Comparison of ENCODE assay signal across 1 cellular context in the genomic region with DNA sequence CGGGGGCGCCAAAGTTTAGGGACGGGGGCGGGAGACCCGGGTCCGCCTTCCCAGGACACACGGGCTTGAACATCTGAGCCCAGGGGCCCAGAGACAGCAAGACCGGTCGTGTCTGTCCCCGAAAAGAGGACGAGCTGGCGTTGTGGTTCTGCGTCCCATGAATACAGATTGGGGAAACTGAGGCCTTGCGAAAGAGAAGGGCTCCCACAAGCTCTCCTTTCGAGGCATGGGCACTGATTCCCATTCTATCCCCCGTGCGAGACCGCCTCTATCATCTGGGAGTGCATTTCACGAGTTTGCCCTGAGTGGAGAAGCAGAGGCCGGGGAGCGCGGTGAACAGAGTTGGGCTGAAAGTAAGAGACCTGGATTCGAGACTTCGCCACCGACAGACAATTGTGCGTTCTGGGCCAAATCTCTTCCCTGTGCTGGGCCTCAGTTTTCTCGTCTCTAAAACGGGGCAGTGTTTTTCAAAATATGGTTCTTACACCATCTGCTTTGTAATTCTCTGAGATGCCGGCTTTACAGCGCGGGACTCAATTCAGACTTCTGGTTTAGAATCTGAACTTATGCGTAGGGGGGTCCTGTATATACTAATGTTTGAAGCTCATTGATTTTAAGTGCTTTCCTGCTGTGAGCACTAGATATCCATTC.
TF ChIP-seq lines count a peak whose summit lies in the region.

No MANE protein-coding gene starts in this region.

TF ChIP-seq in GM23338, 12 proteins besides CTCF, POLR2A, EP300 and RAD21 (continued from another document):
- TF ChIP-seq, protein P1, sequence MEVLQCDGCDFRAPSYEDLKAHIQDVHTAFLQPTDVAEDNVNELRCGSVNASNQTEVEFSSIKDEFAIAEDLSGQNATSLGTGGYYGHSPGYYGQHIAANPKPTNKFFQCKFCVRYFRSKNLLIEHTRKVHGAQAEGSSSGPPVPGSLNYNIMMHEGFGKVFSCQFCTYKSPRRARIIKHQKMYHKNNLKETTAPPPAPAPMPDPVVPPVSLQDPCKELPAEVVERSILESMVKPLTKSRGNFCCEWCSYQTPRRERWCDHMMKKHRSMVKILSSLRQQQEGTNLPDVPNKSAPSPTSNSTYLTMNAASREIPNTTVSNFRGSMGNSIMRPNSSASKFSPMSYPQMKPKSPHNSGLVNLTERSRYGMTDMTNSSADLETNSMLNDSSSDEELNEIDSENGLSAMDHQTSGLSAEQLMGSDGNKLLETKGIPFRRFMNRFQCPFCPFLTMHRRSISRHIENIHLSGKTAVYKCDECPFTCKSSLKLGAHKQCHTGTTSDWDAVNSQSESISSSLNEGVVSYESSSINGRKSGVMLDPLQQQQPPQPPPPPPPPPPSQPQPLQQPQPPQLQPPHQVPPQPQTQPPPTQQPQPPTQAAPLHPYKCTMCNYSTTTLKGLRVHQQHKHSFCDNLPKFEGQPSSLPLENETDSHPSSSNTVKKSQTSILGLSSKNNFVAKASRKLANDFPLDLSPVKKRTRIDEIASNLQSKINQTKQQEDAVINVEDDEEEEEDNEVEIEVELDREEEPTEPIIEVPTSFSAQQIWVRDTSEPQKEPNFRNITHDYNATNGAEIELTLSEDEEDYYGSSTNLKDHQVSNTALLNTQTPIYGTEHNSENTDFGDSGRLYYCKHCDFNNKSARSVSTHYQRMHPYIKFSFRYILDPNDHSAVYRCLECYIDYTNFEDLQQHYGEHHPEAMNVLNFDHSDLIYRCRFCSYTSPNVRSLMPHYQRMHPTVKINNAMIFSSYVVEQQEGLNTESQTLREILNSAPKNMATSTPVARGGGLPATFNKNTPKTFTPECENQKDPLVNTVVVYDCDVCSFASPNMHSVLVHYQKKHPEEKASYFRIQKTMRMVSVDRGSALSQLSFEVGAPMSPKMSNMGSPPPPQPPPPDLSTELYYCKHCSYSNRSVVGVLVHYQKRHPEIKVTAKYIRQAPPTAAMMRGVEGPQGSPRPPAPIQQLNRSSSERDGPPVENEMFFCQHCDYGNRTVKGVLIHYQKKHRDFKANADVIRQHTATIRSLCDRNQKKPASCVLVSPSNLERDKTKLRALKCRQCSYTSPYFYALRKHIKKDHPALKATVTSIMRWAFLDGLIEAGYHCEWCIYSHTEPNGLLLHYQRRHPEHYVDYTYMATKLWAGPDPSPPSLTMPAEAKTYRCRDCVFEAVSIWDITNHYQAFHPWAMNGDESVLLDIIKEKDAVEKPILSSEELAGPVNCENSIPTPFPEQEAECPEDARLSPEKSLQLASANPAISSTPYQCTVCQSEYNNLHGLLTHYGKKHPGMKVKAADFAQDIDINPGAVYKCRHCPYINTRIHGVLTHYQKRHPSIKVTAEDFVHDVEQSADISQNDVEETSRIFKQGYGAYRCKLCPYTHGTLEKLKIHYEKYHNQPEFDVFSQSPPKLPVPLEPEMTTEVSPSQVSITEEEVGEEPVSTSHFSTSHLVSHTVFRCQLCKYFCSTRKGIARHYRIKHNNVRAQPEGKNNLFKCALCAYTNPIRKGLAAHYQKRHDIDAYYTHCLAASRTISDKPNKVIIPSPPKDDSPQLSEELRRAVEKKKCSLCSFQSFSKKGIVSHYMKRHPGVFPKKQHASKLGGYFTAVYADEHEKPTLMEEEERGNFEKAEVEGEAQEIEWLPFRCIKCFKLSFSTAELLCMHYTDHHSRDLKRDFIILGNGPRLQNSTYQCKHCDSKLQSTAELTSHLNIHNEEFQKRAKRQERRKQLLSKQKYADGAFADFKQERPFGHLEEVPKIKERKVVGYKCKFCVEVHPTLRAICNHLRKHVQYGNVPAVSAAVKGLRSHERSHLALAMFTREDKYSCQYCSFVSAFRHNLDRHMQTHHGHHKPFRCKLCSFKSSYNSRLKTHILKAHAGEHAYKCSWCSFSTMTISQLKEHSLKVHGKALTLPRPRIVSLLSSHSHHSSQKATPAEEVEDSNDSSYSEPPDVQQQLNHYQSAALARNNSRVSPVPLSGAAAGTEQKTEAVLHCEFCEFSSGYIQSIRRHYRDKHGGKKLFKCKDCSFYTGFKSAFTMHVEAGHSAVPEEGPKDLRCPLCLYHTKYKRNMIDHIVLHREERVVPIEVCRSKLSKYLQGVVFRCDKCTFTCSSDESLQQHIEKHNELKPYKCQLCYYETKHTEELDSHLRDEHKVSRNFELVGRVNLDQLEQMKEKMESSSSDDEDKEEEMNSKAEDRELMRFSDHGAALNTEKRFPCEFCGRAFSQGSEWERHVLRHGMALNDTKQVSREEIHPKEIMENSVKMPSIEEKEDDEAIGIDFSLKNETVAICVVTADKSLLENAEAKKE (CRISPR knock-in tag; IDR thresholded peaks at IDR 0.05): no peak
- TF ChIP-seq, protein P2, sequence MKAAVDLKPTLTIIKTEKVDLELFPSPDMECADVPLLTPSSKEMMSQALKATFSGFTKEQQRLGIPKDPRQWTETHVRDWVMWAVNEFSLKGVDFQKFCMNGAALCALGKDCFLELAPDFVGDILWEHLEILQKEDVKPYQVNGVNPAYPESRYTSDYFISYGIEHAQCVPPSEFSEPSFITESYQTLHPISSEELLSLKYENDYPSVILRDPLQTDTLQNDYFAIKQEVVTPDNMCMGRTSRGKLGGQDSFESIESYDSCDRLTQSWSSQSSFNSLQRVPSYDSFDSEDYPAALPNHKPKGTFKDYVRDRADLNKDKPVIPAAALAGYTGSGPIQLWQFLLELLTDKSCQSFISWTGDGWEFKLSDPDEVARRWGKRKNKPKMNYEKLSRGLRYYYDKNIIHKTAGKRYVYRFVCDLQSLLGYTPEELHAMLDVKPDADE (IDR thresholded peaks at IDR 0.05): no peak
